8 cellular contexts compared by ENCODE assay signal in the genomic region with DNA sequence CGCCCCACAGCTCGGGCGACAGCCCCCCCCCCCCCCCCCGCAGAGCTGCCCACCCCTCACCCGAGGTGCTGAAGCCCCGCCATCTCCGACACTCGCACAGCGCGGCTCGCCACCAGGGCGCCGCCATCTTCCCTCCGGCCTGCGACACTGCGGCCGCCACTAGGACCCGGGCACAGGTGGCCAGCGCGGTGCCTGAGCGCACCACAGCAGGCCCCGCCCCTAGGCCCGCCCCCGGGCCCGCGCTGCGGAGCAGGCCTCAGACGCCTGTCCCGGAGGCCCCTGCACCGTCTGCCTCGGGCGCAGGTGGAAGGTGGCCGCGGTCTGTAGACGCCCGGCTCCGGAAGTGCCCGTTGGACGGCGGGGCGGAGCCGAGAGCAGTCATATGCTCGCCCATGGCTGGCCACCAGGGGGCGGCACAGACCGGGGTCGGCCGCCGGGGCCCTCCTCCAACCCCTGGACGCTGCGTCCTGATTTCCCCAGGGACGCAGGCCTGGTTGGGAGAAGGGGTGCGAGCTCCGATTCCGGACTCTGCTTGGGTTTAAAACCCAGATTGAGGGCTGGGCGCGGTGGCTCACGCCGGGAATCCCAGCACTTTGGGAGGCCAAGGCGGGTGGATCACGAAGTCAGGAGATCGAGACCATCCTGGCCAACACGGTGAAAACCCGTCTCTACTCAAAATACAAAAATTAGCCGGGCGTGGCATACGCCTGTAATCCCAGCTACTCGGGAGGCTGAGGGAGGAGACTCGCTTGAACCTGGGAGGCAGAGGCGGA. TPM values are rescaled to one million over a fixed set of nuclear protein-coding genes. Genes with fewer than 3 reads are reported as not detected.
DNase-seq lines count a peak whose midpoint lies in the region; ATAC-seq lines count a peak whose summit lies in the region.

A gene (minus strand): TSS at position 136 of the 773 bp plus-strand sequence. CDS start 9 bp downstream, at position 127.

- WGBS in right cardiac atrium = 2% methylated on average over 68 of the region's 69 CpGs
- 1 to 2% methylated on average over 59 to 69 of the region's 69 CpGs for WGBS in aorta, 2 donors

- peak within 1 kb of the TSS; percentile 75 for H3K27ac ChIP-seq in right cardiac atrium (ENCODE audit: low read length)
- peak within 1 kb of the TSS; percentile 94 for H3K27ac ChIP-seq in rectal smooth muscle tissue (ENCODE audit: low read depth, low read length)
- peak within 1 kb of the TSS in 1 of 2 donors; percentile 22 for H3K27ac ChIP-seq in aorta (ENCODE audit: low read depth in 1 of 2, low read length in 2 of 2)

- intact Hi-C loops in right cardiac atrium (cut with DNase I) = loop anchor here (2.0 to 5.0 kb wide), 3 partner anchors 100 to 107 kb away; no protein-coding TSS in a partner anchor
- intact Hi-C loops in aorta (cut with DNase I) = loop anchor here (2.0 to 5.0 kb wide), 2 partner anchors 97 to 100 kb away; a partner anchor contains a TSS

- H3K27me3 ChIP-seq in right cardiac atrium (ENCODE audit: control insufficient read depth, insufficient read depth) (no peaks in the 10 kb centered on the region), rectal smooth muscle tissue (ENCODE audit: control insufficient read depth, insufficient read depth, low read length) (no peaks in the 10 kb centered on the region), aorta (ENCODE audit: control insufficient read depth in 1 of 2, insufficient read depth in 2 of 2, low read length in 1 of 2) (no peaks in the 10 kb centered on the region)

- no peaks in the 10 kb centered on the region for H3K9me3 ChIP-seq in right cardiac atrium (ENCODE audit: control insufficient read depth, low read length)
- no peaks in the 10 kb centered on the region for H3K9me3 ChIP-seq in aorta (ENCODE audit: control insufficient read depth, low read length)

- peak within 1 kb of the TSS; percentile 52 for H3K9ac ChIP-seq in rectal smooth muscle tissue (ENCODE audit: low read length)

- ATAC-seq in GM18498 (IDR thresholded peaks at IDR 0.05; ENCODE audit: unreplicated experiment) (peak; percentile 94), HG02938 (IDR thresholded peaks at IDR 0.05; ENCODE audit: unreplicated experiment) (peak; percentile 85), right cardiac atrium (peak; percentile 95 to 96), aorta (ENCODE audit: low FRiP score) (peak; percentile 98)

- H3K36me3 ChIP-seq in rectal smooth muscle tissue (ENCODE audit: control insufficient read depth, insufficient read depth, low read length) (peaks cover 17% of the 10 kb centered on the region), aorta (ENCODE audit: control insufficient read depth in 1 of 2, insufficient read depth in 2 of 2, low read length in 1 of 2) (peaks cover 0 to 3% of the 10 kb centered on the region in 2 donors)

- peak; percentile 90 to 91 for DNase-seq in NCI-H187 (lab: John Stamatoyannopoulos, UW)
- DNase-seq in T-helper 2 cell = peak; percentile 82 to 98 (median 93)
- peak; percentile 24 to 96 (median 84) for DNase-seq in anterior cingulate cortex (lab: John Stamatoyannopoulos, UW)
- DNase-seq in right cardiac atrium = peak; percentile 91 to 97 (median 96)
- peak; percentile 95 for DNase-seq in aorta

- no peaks in the 10 kb centered on the region for H3K4me1 ChIP-seq in right cardiac atrium (ENCODE audit: control insufficient read depth, insufficient read depth, low read length)
- peaks cover 2% of the 10 kb centered on the region for H3K4me1 ChIP-seq in rectal smooth muscle tissue (ENCODE audit: control insufficient read depth, insufficient read depth, low read length)
- no peaks in the 10 kb centered on the region for H3K4me1 ChIP-seq in aorta (ENCODE audit: control insufficient read depth in 1 of 2, insufficient read depth in 2 of 2, low read length in 2 of 2)

- H3K4me3 ChIP-seq in right cardiac atrium (ENCODE audit: low read length) = peak within 1 kb of the TSS; percentile 77
- H3K4me3 ChIP-seq in rectal smooth muscle tissue (ENCODE audit: low read length) = peak within 1 kb of the TSS; percentile 76
- H3K4me3 ChIP-seq in aorta (ENCODE audit: low read length in 2 of 2) = peak within 1 kb of the TSS; percentile 20 to 77

RNA-seq across cellular contexts. Expression of the gene that starts here (rescaled TPM):
- total RNA-seq in right cardiac atrium = 10 to 100 TPM; 64.1 to 94.2 (median 83.8) TPM
- polyA plus RNA-seq in right cardiac atrium = 57.9 TPM
- 10 to 100 TPM; 51.3 to 65.4 TPM for total RNA-seq in aorta
- polyA plus RNA-seq in aorta = 100 to 1,000 TPM in 1 of 2 donors, 10 to 100 TPM in 1; 25.2 to 128 TPM
